21 cellular contexts compared by ENCODE assay signal in genomic region chr3:158773166-158773565, GRCh38. TPM values are rescaled to one million over a fixed set of nuclear protein-coding genes. Genes with fewer than 3 reads are reported as not detected.
"Had no signal": no experiment of that assay in that cellular context is flagged by ENCODE, and none has a peak within 500 bp of the region (broad histone marks: within the 10 kb centered on the region; RNA-seq: fewer than 3 reads in every experiment).

No MANE protein-coding gene starts in this region.

- H3K27me3 Mint-ChIP-seq: naive thymus-derived CD4-positive, alpha-beta T cell; stimulated activated memory B cell treated with anti-CD40 and anti-IgM and Interleukin-4, amounts not matched to agents 10 μg/mL and 1 μg/mL and 100 μg/mL, for 72 hours; stimulated activated naive CD8-positive, alpha-beta T cell treated with anti-CD3 and anti-CD28 coated beads, Interleukin-15, Interleukin-2, amounts not matched to agents 100 ng/mL and 50 ng/mL, for 24 hours had no signal

- H3K9me3 ChIP-seq: colonic mucosa, left lung, neutrophil, spleen, tibial artery, upper lobe of left lung, uterus had no signal

- H3K36me3 ChIP-seq: colonic mucosa, left lung, neutrophil, spleen, tibial artery, upper lobe of left lung, uterus had no signal

- ATAC-seq: foreskin keratinocyte; left lung; naive thymus-derived CD4-positive, alpha-beta T cell; sciatic nerve; stimulated activated memory B cell treated with anti-CD40 and anti-IgM and Interleukin-4, amounts not matched to agents 10 μg/mL and 1 μg/mL and 100 μg/mL, for 72 hours had no signal

- H3K4me3 ChIP-seq: colonic mucosa, left lung, lung, spleen, tibial artery, upper lobe of left lung, uterus had no signal

- H3K4me3 Mint-ChIP-seq: immature natural killer cell; naive thymus-derived CD4-positive, alpha-beta T cell; stimulated activated memory B cell treated with anti-CD40 and anti-IgM and Interleukin-4, amounts not matched to agents 10 μg/mL and 1 μg/mL and 100 μg/mL, for 72 hours; stimulated activated naive CD8-positive, alpha-beta T cell treated with anti-CD3 and anti-CD28 coated beads, Interleukin-15, Interleukin-2, amounts not matched to agents 100 ng/mL and 50 ng/mL, for 24 hours had no signal

- H3K27ac Mint-ChIP-seq: immature natural killer cell; naive thymus-derived CD4-positive, alpha-beta T cell; stimulated activated memory B cell treated with anti-CD40 and anti-IgM and Interleukin-4, amounts not matched to agents 10 μg/mL and 1 μg/mL and 100 μg/mL, for 72 hours; stimulated activated naive CD8-positive, alpha-beta T cell treated with anti-CD3 and anti-CD28 coated beads, Interleukin-15, Interleukin-2, amounts not matched to agents 100 ng/mL and 50 ng/mL, for 24 hours had no signal

- H3K27ac ChIP-seq: colonic mucosa, foreskin keratinocyte, neutrophil, spleen, tibial artery had no signal

- H3K27me3 ChIP-seq: colonic mucosa, foreskin keratinocyte, left lung, neutrophil, spleen, tibial artery, upper lobe of left lung, uterus had no signal

- DNase-seq: colonic mucosa; dermis blood vessel endothelial cell; effector CD4-positive, alpha-beta T cell; foreskin keratinocyte; immature natural killer cell; left lung; mesendoderm; naive thymus-derived CD4-positive, alpha-beta T cell; spleen; stimulated activated CD4-positive, alpha-beta T cell treated with anti-CD3 and anti-CD28 coated beads, Interleukin-15, amount 100 ng/mL, for 24 hours; stimulated activated CD4-positive, alpha-beta T cell treated with anti-CD3 and anti-CD28 coated beads, Interleukin-1b, Interleukin-23, amount 100 ng/mL, for 48 hours; stimulated activated CD4-positive, alpha-beta T cell treated with anti-CD3 and anti-CD28 coated beads, Interleukin-4, amount 100 ng/mL, for 24 hours; tibial artery; upper lobe of left lung; uterus had no signal

- H3K9me3 Mint-ChIP-seq: immature natural killer cell; naive thymus-derived CD4-positive, alpha-beta T cell; stimulated activated memory B cell treated with anti-CD40 and anti-IgM and Interleukin-4, amounts not matched to agents 10 μg/mL and 1 μg/mL and 100 μg/mL, for 72 hours; stimulated activated naive CD8-positive, alpha-beta T cell treated with anti-CD3 and anti-CD28 coated beads, Interleukin-15, Interleukin-2, amounts not matched to agents 100 ng/mL and 50 ng/mL, for 24 hours had no signal

- H3K4me1 ChIP-seq: foreskin keratinocyte had no signal

- H3K4me1 Mint-ChIP-seq: stimulated activated memory B cell treated with anti-CD40 and anti-IgM and Interleukin-4, amounts not matched to agents 10 μg/mL and 1 μg/mL and 100 μg/mL, for 72 hours had no signal

RNA-seq across cellular contexts. Expression of gene RARRES1, which starts 40.9 kb away (rescaled TPM):
- total RNA-seq: foreskin keratinocyte; mononuclear cell; naive thymus-derived CD4-positive, alpha-beta T cell had no signal
